29 cellular contexts compared by ENCODE assay signal in genomic region chrX:56746996-56747395, GRCh38.
"Had no signal": no experiment of that assay in that cellular context is flagged by ENCODE, and none has a peak within 500 bp of the region (broad histone marks: within the 10 kb centered on the region; RNA-seq: fewer than 3 reads in every experiment).

No MANE protein-coding gene starts in this region.

- H3K27ac Mint-ChIP-seq: activated CD4-positive, alpha-beta memory T cell treated with anti-CD3 and anti-CD28 coated beads for 36 hours; activated CD4-positive, alpha-beta T cell treated with anti-CD3 and anti-CD28 coated beads, Interleukin-2, amount 10 ng/mL, durations not matched to agents 24 days and 14 days; activated naive CD8-positive, alpha-beta T cell treated with anti-CD3 and anti-CD28 coated beads, Interleukin-2, amount 50 U/mL, for 24 hours; activated T-cell treated with anti-CD3 and anti-CD28 coated beads, Interleukin-2, amount 50 U/mL, for 24 hours; activated T-helper 2 cell treated with anti-CD3 and anti-CD28 coated beads, Interferon-gamma antibody, Interleukin-2, Interleukin-4, amounts not matched to agents 10 μg/mL and 5 μg/mL and 100 μg/mL, durations not matched to agents 14 hours and 24 hours and 36 hours; progenitor cell of endocrine pancreas; T-helper 1 cell treated with Interleukin-12 subunit alpha and Interleukin-12 subunit beta and Interleukin-4 antibody, amounts not matched to agents 30 μg/mL and 1 μg/mL, for 36 hours had no signal

- ATAC-seq: activated naive CD8-positive, alpha-beta T cell treated with anti-CD3 and anti-CD28 coated beads, Interleukin-2, amount 50 U/mL, for 24 hours; gastroesophageal sphincter; left colon; naive thymus-derived CD4-positive, alpha-beta T cell; right lobe of liver; stimulated activated naive CD8-positive, alpha-beta T cell treated with anti-CD3 and anti-CD28 coated beads, Interleukin-15, Interleukin-2, amounts not matched to agents 100 U/mL and 50 U/mL, for 24 hours had no signal

- H3K36me3 ChIP-seq: breast epithelium, gastroesophageal sphincter, ovary, right lobe of liver, thoracic aorta, uterus had no signal

- DNase-seq: activated CD4-positive, alpha-beta memory T cell treated with anti-CD3 and anti-CD28 coated beads for 36 hours; activated CD4-positive, alpha-beta T cell treated with anti-CD3 and anti-CD28 coated beads, Interleukin-2, amount 10 ng/mL, durations not matched to agents 24 days and 14 days; activated CD4-positive, CD25-positive, alpha-beta regulatory T cell treated with anti-CD3 and anti-CD28 coated beads, Interleukin-2, amount 50 U/mL, for 72 hours; activated CD8-positive, alpha-beta memory T cell treated with anti-CD3 and anti-CD28 coated beads, Interleukin-2, amount 50 U/mL, for 4 hours; activated naive CD8-positive, alpha-beta T cell treated with anti-CD3 and anti-CD28 coated beads, Interleukin-2, amount 50 U/mL, for 24 hours; activated T-cell treated with anti-CD3 and anti-CD28 coated beads, Interleukin-2, amount 50 U/mL, for 24 hours; amygdala; dermis blood vessel endothelial cell; effector CD4-positive, alpha-beta T cell; hippocampal formation; kidney; left colon; midbrain; naive thymus-derived CD4-positive, alpha-beta T cell; ovary; right lobe of liver; stimulated activated CD4-positive, alpha-beta T cell treated with anti-CD3 and anti-CD28 coated beads, Interleukin-12 subunit alpha, Interleukin-12 subunit beta, amount 100 ng/mL, for 4 hours; stimulated activated CD4-positive, alpha-beta T cell treated with anti-CD3 and anti-CD28 coated beads, Interleukin-4, amount 100 ng/mL, for 1 hour; stimulated activated naive CD8-positive, alpha-beta T cell treated with anti-CD3 and anti-CD28 coated beads, Interleukin-15, Interleukin-2, amounts not matched to agents 100 U/mL and 50 U/mL, for 24 hours; T1000; uterus had no signal

- H3K4me3 ChIP-seq: breast epithelium, gastroesophageal sphincter, ovary, right lobe of liver, skin epidermis, thoracic aorta, uterus had no signal

- H3K27me3 ChIP-seq: gastroesophageal sphincter, uterus had no signal

- H3K27ac ChIP-seq: breast epithelium, gastroesophageal sphincter, ovary, right lobe of liver, skin epidermis, thoracic aorta, uterus had no signal

- H3K4me3 Mint-ChIP-seq: activated CD4-positive, alpha-beta memory T cell treated with anti-CD3 and anti-CD28 coated beads for 36 hours; activated CD4-positive, alpha-beta T cell treated with anti-CD3 and anti-CD28 coated beads, Interleukin-2, amount 10 ng/mL, durations not matched to agents 24 days and 14 days; activated naive CD8-positive, alpha-beta T cell treated with anti-CD3 and anti-CD28 coated beads, Interleukin-2, amount 50 U/mL, for 24 hours; activated T-cell treated with anti-CD3 and anti-CD28 coated beads, Interleukin-2, amount 50 U/mL, for 24 hours; central memory CD8-positive, alpha-beta T cell; naive thymus-derived CD4-positive, alpha-beta T cell; T-helper 1 cell treated with Interleukin-12 subunit alpha and Interleukin-12 subunit beta and Interleukin-4 antibody, amounts not matched to agents 30 μg/mL and 1 μg/mL, for 36 hours had no signal

- H3K27me3 Mint-ChIP-seq: activated CD4-positive, alpha-beta memory T cell treated with anti-CD3 and anti-CD28 coated beads for 36 hours; activated CD4-positive, alpha-beta T cell treated with anti-CD3 and anti-CD28 coated beads, Interleukin-2, amount 10 ng/mL, durations not matched to agents 24 days and 14 days; activated naive CD8-positive, alpha-beta T cell treated with anti-CD3 and anti-CD28 coated beads, Interleukin-2, amount 50 U/mL, for 24 hours; central memory CD8-positive, alpha-beta T cell; naive thymus-derived CD4-positive, alpha-beta T cell; progenitor cell of endocrine pancreas had no signal

- H3K9me3 Mint-ChIP-seq: activated CD4-positive, alpha-beta T cell treated with anti-CD3 and anti-CD28 coated beads, Interleukin-2, amount 10 ng/mL, durations not matched to agents 24 days and 14 days; activated T-cell treated with anti-CD3 and anti-CD28 coated beads, Interleukin-2, amount 50 U/mL, for 24 hours; central memory CD8-positive, alpha-beta T cell had no signal

- H3K4me1 ChIP-seq: breast epithelium, gastroesophageal sphincter, right lobe of liver, uterus had no signal

- H3K9me3 ChIP-seq: gastroesophageal sphincter, ovary, right lobe of liver, thoracic aorta, uterus had no signal
